Comparison of ENCODE assay signal across 25 cellular contexts in genomic region chr1:240595476-240595875, GRCh38. TPM values are rescaled to one million over a fixed set of nuclear protein-coding genes. Genes with fewer than 3 reads are reported as not detected.
DNase-seq lines count a peak whose midpoint lies in the region; ATAC-seq, FAIRE-seq and TF ChIP-seq lines count a peak whose summit lies in the region.
"Had no signal": no experiment of that assay in that cellular context is flagged by ENCODE, and none has a peak within 500 bp of the region (broad histone marks: within the 10 kb centered on the region; RNA-seq: fewer than 3 reads in every experiment).

No MANE protein-coding gene starts in this region.

- no peaks in the 10 kb centered on the region for H3K79me2 ChIP-seq in HepG2 (ENCODE audit: insufficient read depth, low read length)

- peaks cover 9% of the 10 kb centered on the region for H3K27me3 Mint-ChIP-seq in stimulated activated memory B cell treated with anti-CD40 and anti-IgM and Interleukin-4, amounts not matched to agents 10 μg/mL and 1 μg/mL and 100 μg/mL, for 72 hours
- H3K27me3 Mint-ChIP-seq: CD4-positive, alpha-beta T cell; CD8-positive, alpha-beta memory T cell had no signal

- no peaks in the 10 kb centered on the region for H4K20me1 ChIP-seq in HepG2 (ENCODE audit: insufficient read depth, low read length)
- H4K20me1 ChIP-seq: BLaER1 treated with 17β-estradiol and CSF1 and Interleukin-3, amounts not matched to agents 10 nM and 100 nM had no signal

- H3K9me3 ChIP-seq in liver (ENCODE audit: control insufficient read depth in 4 of 4, low read length in 3 of 4) = no peaks in the 10 kb centered on the region
- H3K9me3 ChIP-seq in HepG2 (ENCODE audit: low read length) = no peaks in the 10 kb centered on the region
- no peaks in the 10 kb centered on the region for H3K9me3 ChIP-seq in muscle layer of colon (ENCODE audit: low read length)
- H3K9me3 ChIP-seq in upper lobe of left lung = no peaks in the 10 kb centered on the region
- H3K9me3 ChIP-seq: A549, BE2C, HAP-1 had no signal

- no TSS peak for BruUV-seq in HepG2 (replicated peaks; lab: Mats Ljungman, UMichigan)

- H3K9ac ChIP-seq in liver (ENCODE audit: low read depth in 1 of 2, low read length in 2 of 2) (no peak overlapping the region), HepG2 (ENCODE audit: insufficient read depth, low read depth, low read length) (no peak overlapping the region), muscle layer of colon (ENCODE audit: low read length) (no peak overlapping the region)
- H3K9ac ChIP-seq: BLaER1 treated with 17β-estradiol and CSF1 and Interleukin-3, amounts not matched to agents 10 nM and 100 nM had no signal

- no peak for TF ChIP-seq CTCF in liver (IDR thresholded peaks at IDR 0.05; ENCODE audit: low read depth, low read length, missing input control)
- TF ChIP-seq CTCF in HepG2 (CRISPR knock-in tag; IDR thresholded peaks at IDR 0.05) = no peak
- TF ChIP-seq CTCF in upper lobe of left lung (IDR thresholded peaks at IDR 0.05) = no peak

- no peak overlapping the region for H3K4me3 Mint-ChIP-seq in stimulated activated memory B cell treated with anti-CD40 and anti-IgM and Interleukin-4, amounts not matched to agents 10 μg/mL and 1 μg/mL and 100 μg/mL, for 72 hours
- H3K4me3 Mint-ChIP-seq: CD14-positive monocyte; CD4-positive, alpha-beta T cell; CD8-positive, alpha-beta memory T cell; HFFc6 had no signal

- TF ChIP-seq EP300 in HepG2 (IDR thresholded peaks at IDR 0.05; ENCODE audit: low read depth in 2 of 2, low read length in 2 of 2) = no peak
- TF ChIP-seq EP300 in HepG2 (CRISPR knock-in tag; IDR thresholded peaks at IDR 0.05; ENCODE audit: borderline replicate concordance) = no peak
- no peak for TF ChIP-seq EP300 in upper lobe of left lung (IDR thresholded peaks at IDR 0.05)

- WGBS in liver = 40% methylated on average over 2 of the region's 2 CpGs
- 94% methylated on average over 2 of the region's 2 CpGs for WGBS in HepG2 (ENCODE audit: low lambda C conversion rate)
- 79 to 86% methylated on average over 2 of the region's 2 CpGs for WGBS in upper lobe of left lung, 2 donors

- DNase-seq in HepG2 (ENCODE audit: low spot score) = no peak
- DNase-seq in cerebellum (ENCODE audit: low spot score) = peak; percentile 55
- no peak for DNase-seq in DMS 273 treated with DMSO at 0.1 percent for 48 hours (lab: John Stamatoyannopoulos, UW)
- no peak for DNase-seq in upper lobe of left lung
- DNase-seq: 8988T; ACHN; AML-193; BE2C; CD4-positive, alpha-beta T cell; CD8-positive, alpha-beta memory T cell; DMS53; DMS79 treated with DMSO at 0.1 percent for 48 hours; GOT3; HFFc6 had no signal

- intact Hi-C loops in HepG2 (cut with micrococcal nuclease; ENCODE audit: unreplicated experiment) = no loop called here

- no peaks in the 10 kb centered on the region for H3K27me3 ChIP-seq in liver (ENCODE audit: control insufficient read depth in 4 of 4, insufficient read depth in 4 of 4, low read length in 3 of 4)
- no peaks in the 10 kb centered on the region for H3K27me3 ChIP-seq in HepG2 (ENCODE audit: control insufficient read depth in 1 of 2, insufficient read depth in 2 of 2, low read length in 2 of 2)
- H3K27me3 ChIP-seq in muscle layer of colon (ENCODE audit: control insufficient read depth in 1 of 2, insufficient read depth in 2 of 2, low read length in 2 of 2) = no peaks in the 10 kb centered on the region
- H3K27me3 ChIP-seq in upper lobe of left lung = no peaks in the 10 kb centered on the region
- H3K27me3 ChIP-seq: BE2C; BLaER1 treated with 17β-estradiol and CSF1 and Interleukin-3, amounts not matched to agents 10 nM and 100 nM had no signal

- TF ChIP-seq RAD21 in liver (IDR thresholded peaks at IDR 0.05) (no peak), HepG2 (CRISPR knock-in tag; IDR thresholded peaks at IDR 0.05) (no peak)

- H3K4me2 ChIP-seq in HepG2 (ENCODE audit: low read depth, low read length) = no peak overlapping the region
- H3K4me2 ChIP-seq: BLaER1 treated with 17β-estradiol and CSF1 and Interleukin-3, amounts not matched to agents 10 nM and 100 nM had no signal

- no peak overlapping the region for H3K27ac Mint-ChIP-seq in stimulated activated memory B cell treated with anti-CD40 and anti-IgM and Interleukin-4, amounts not matched to agents 10 μg/mL and 1 μg/mL and 100 μg/mL, for 72 hours
- H3K27ac Mint-ChIP-seq: CD14-positive monocyte; CD4-positive, alpha-beta T cell; CD8-positive, alpha-beta memory T cell; HFFc6 had no signal

- no peaks in the 10 kb centered on the region for H3K4me1 Mint-ChIP-seq in stimulated activated memory B cell treated with anti-CD40 and anti-IgM and Interleukin-4, amounts not matched to agents 10 μg/mL and 1 μg/mL and 100 μg/mL, for 72 hours
- H3K4me1 Mint-ChIP-seq: CD14-positive monocyte; CD8-positive, alpha-beta memory T cell had no signal

- POLR2A ChIA-PET in HepG2 (lab: Yijun Ruan, JAX) = no interaction called here

- in situ Hi-C loops in HepG2 (cut with HindIII; ENCODE audit: extremely low pct_ligation_motif_present, low pct_unique_long_range_greater_than_20kb) = no loop called here

- peaks cover 6% of the 10 kb centered on the region for H3K9me3 Mint-ChIP-seq in stimulated activated memory B cell treated with anti-CD40 and anti-IgM and Interleukin-4, amounts not matched to agents 10 μg/mL and 1 μg/mL and 100 μg/mL, for 72 hours
- H3K9me3 Mint-ChIP-seq: HFFc6 had no signal

- H2AFZ ChIP-seq in HepG2 (ENCODE audit: low read length) = no peak overlapping the region

- TF ChIP-seq POLR2A in HepG2 (IDR thresholded peaks at IDR 0.05; ENCODE audit: insufficient read depth in 1 of 2, low read depth in 2 of 2, low read length in 2 of 2) (no peak), upper lobe of left lung (IDR thresholded peaks at IDR 0.05) (no peak)

- H3K27ac ChIP-seq in liver (ENCODE audit: low read depth in 1 of 2, low read length in 2 of 2) = peak overlapping the region; percentile 95 to 100
- H3K27ac ChIP-seq in HepG2 (ENCODE audit: extremely low read length, insufficient read depth, low read length) = no peak overlapping the region
- peak overlapping the region; percentile 16 for H3K27ac ChIP-seq in muscle layer of colon (ENCODE audit: low read depth, low read length)
- no peak overlapping the region for H3K27ac ChIP-seq in upper lobe of left lung
- H3K27ac ChIP-seq: BLaER1 treated with 17β-estradiol and CSF1 and Interleukin-3, amounts not matched to agents 10 nM and 100 nM had no signal

- H3K4me3 ChIP-seq in liver (ENCODE audit: low read depth in 1 of 3, low read length in 3 of 3) = no peak overlapping the region
- H3K4me3 ChIP-seq in HepG2 (replicated peaks in 1 of 3; ENCODE audit: insufficient read depth in 1 of 3, low read depth in 2 of 3, low read length in 3 of 3) = no peak overlapping the region
- H3K4me3 ChIP-seq in muscle layer of colon (ENCODE audit: low read depth in 1 of 2, low read length in 2 of 2) = no peak overlapping the region
- H3K4me3 ChIP-seq in upper lobe of left lung = no peak overlapping the region
- H3K4me3 ChIP-seq: A549; BLaER1 treated with 17β-estradiol and CSF1 and Interleukin-3, amounts not matched to agents 10 nM and 100 nM; HAP-1 had no signal

- ATAC-seq in HepG2 = no peak
- no peak for ATAC-seq in stimulated activated memory B cell treated with anti-CD40 and anti-IgM and Interleukin-4, amounts not matched to agents 10 μg/mL and 1 μg/mL and 100 μg/mL, for 72 hours
- ATAC-seq in upper lobe of left lung (ENCODE audit: low FRiP score in 2 of 2) = no peak
- ATAC-seq: A549 had no signal

- FAIRE-seq in HepG2 (lab: Jason Lieb, UNC) = no peak
- FAIRE-seq: A549, G401.6, GM12892, H54 had no signal

- H3K36me3 Mint-ChIP-seq in stimulated activated memory B cell treated with anti-CD40 and anti-IgM and Interleukin-4, amounts not matched to agents 10 μg/mL and 1 μg/mL and 100 μg/mL, for 72 hours = no peaks in the 10 kb centered on the region
- H3K36me3 Mint-ChIP-seq: CD14-positive monocyte had no signal

- H3K4me1 ChIP-seq in liver (ENCODE audit: control insufficient read depth in 4 of 4, insufficient read depth in 4 of 4, low read length in 3 of 4) (peaks cover 9 to 46% (median 31%) of the 10 kb centered on the region in 4 donors), HepG2 (ENCODE audit: insufficient read depth, low read length) (peaks cover 64% of the 10 kb centered on the region), muscle layer of colon (ENCODE audit: insufficient read depth, low read length) (peaks cover 35% of the 10 kb centered on the region), upper lobe of left lung (no peaks in the 10 kb centered on the region)
- H3K4me1 ChIP-seq: BE2C had no signal

- CTCF ChIA-PET in HepG2 (lab: Yijun Ruan, JAX; ENCODE audit: low intra/inter-chr PET ratio, low total read pairs) = no interaction called here

- H3K36me3 ChIP-seq in liver (ENCODE audit: control insufficient read depth in 4 of 4, insufficient read depth in 3 of 4, low read depth in 1 of 4, low read length in 3 of 4) (no peaks in the 10 kb centered on the region), HepG2 (replicated peaks in 1 of 2; ENCODE audit: control insufficient read depth in 1 of 2, insufficient read depth in 2 of 2, low read length in 2 of 2) (no peaks in the 10 kb centered on the region), muscle layer of colon (ENCODE audit: insufficient read depth, low read length) (no peaks in the 10 kb centered on the region), upper lobe of left lung (no peaks in the 10 kb centered on the region)
- H3K36me3 ChIP-seq: BE2C; BLaER1 treated with 17β-estradiol and CSF1 and Interleukin-3, amounts not matched to agents 10 nM and 100 nM; HAP-1 had no signal

RNA-seq across cellular contexts. Expression of gene GREM2, which starts 16.5 kb away (rescaled TPM):
- total RNA-seq in liver (1 to 10 TPM in 1 of 2 donors, under 1 TPM in 1; 0.19 to 4.0 TPM), HepG2 (2016; rRNA removed; fragmentation: Illumina TruSeq; extraction: Trizol) (not detected in 2 replicates), cerebellum (2.9 TPM), upper lobe of left lung (under 1 TPM in 5 of 6 donors, not detected in 1; 0.22 to 0.88 (median 0.39) TPM)
- polyA plus RNA-seq in liver (10 to 100 TPM in 1 of 2 donors, 1 to 10 TPM in 1; 4.5 to 19.5 TPM), HepG2 (2011; rRNA removed) (0.07 and 0.10 TPM in 2 replicates)
- not detected in 2 replicates for total RNA-seq in HepG2 (2016; cell fraction: cytosol; rRNA removed; fragmentation: Illumina TruSeq; extraction: Trizol; ENCODE audit: low read depth)
- not detected in 2 replicates for total RNA-seq in HepG2 (2016; cell fraction: insoluble cytoplasmic fraction; rRNA removed; fragmentation: Illumina TruSeq; extraction: Trizol)
- total RNA-seq in HepG2 (2016; cell fraction: membrane; rRNA removed; fragmentation: Illumina TruSeq; extraction: Trizol) = not detected in 2 replicates
- not detected in 2 replicates for total RNA-seq in HepG2 (2016; cell fraction: nucleus; rRNA removed; fragmentation: Illumina TruSeq; extraction: Trizol)
- polyA plus RNA-seq in HepG2 (2011; cell fraction: cytosol; rRNA removed) = 0.04 and 0.08 TPM in 2 replicates
- 0.03 and 0.12 TPM in 2 replicates for polyA plus RNA-seq in HepG2 (2011; cell fraction: nucleus; rRNA removed)
- polyA plus RNA-seq in HepG2 (2012) = 0.44 and 2.0 TPM in 2 replicates
- not detected in 2 replicates for polyA plus RNA-seq in HepG2 (2016; cell fraction: cytosol; fragmentation: Illumina TruSeq; extraction: Trizol; ENCODE audit: low read depth)
- not detected in 2 replicates for polyA plus RNA-seq in HepG2 (2016; cell fraction: insoluble cytoplasmic fraction; fragmentation: Illumina TruSeq; extraction: Trizol; ENCODE audit: low read depth)
- polyA plus RNA-seq in HepG2 (2016; cell fraction: membrane; fragmentation: Illumina TruSeq; extraction: Trizol; ENCODE audit: low read depth) = not detected in 2 replicates
- polyA plus RNA-seq in HepG2 (2016; cell fraction: nucleus; fragmentation: Illumina TruSeq; extraction: Trizol; ENCODE audit: insufficient read depth, low read depth) = not detected in 2 replicates
- 0.06 TPM in 1 of 2 replicates, not detected in the other for polyA minus RNA-seq in HepG2 (2011; rRNA and poly(A)+ RNA removed; ENCODE audit: low replicate concordance)
- not detected in 2 replicates for polyA minus RNA-seq in HepG2 (2011; cell fraction: cytosol; rRNA and poly(A)+ RNA removed)
- not detected in 2 replicates for polyA minus RNA-seq in HepG2 (2011; cell fraction: nucleus; rRNA and poly(A)+ RNA removed)
- total RNA-seq: CD8-positive, alpha-beta memory T cell; Daoy had no signal
- polyA plus RNA-seq: CD14-positive monocyte had no signal

Comparison
In these comparisons a context has a peak if more than half of its experiments do, and no peak if none do; other contexts are left out.
1. H3K27ac ChIP-seq: peak in liver (2 of 2) and muscle layer of colon (single experiment); none in HepG2 (single experiment) and upper lobe of left lung (0 of 4).